Comparison of ENCODE assay signal across 8 cellular contexts in the genomic region with DNA sequence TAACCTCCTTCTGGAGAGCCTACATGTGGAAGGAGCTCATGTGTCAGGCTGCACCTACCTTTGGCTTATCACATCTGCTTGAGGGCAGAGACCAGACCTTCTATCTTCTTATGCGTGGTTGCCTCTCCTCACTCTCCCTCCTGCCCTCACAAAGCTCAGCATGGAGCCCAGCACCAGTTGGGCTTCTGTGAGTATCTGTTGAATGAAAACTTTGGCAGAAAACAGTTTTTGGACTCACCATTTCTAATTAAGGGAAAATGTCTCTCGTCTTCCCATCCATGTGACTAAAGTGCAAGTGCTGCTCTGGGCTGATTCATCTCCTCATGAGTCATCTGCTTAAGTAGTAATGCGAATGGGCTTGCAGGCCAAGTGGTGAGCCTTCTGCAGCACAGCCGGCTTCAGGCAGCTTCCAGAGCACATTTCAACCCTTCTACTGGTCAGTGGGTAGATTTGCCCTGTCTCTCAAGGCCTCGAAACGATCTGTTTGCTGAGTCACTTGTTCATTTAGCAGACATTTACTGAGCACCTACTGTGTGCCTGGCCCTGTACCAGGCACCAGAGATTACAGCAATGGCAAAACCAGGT.
DNase-seq lines count a peak whose midpoint lies in the region; ATAC-seq and TF ChIP-seq lines count a peak whose summit lies in the region.

No MANE protein-coding gene starts in this region.

- H3K27me3 ChIP-seq in naive thymus-derived CD4-positive, alpha-beta T cell (ENCODE audit: control insufficient read depth in 2 of 2, insufficient read depth in 2 of 2, low read length in 2 of 2), result no peaks in the 10 kb centered on the region

- TF ChIP-seq CTCF in cardiac fibroblast (IDR thresholded peaks at IDR 0.05; ENCODE audit: low read depth, low read length), result no peak

- no peak overlapping the region for H3K27ac Mint-ChIP-seq in naive thymus-derived CD4-positive, alpha-beta T cell

- peaks cover 0 to 8% (median 0%) of the 10 kb centered on the region in 7 donors for H3K4me1 Mint-ChIP-seq in naive thymus-derived CD4-positive, alpha-beta T cell

- H3K9me3 Mint-ChIP-seq in naive thymus-derived CD4-positive, alpha-beta T cell, result no peaks in the 10 kb centered on the region

- peak; percentile 50 for ATAC-seq in naive thymus-derived CD4-positive, alpha-beta T cell
- no peak for ATAC-seq in HG02884 (IDR thresholded peaks at IDR 0.05; ENCODE audit: unreplicated experiment)
- no peak for ATAC-seq in GM19023 (IDR thresholded peaks at IDR 0.05; ENCODE audit: unreplicated experiment)

- no peak overlapping the region for H3K27ac ChIP-seq in naive thymus-derived CD4-positive, alpha-beta T cell (ENCODE audit: low read depth, low read length)

- no peaks in the 10 kb centered on the region for H3K4me1 ChIP-seq in naive thymus-derived CD4-positive, alpha-beta T cell (ENCODE audit: control insufficient read depth in 2 of 2, insufficient read depth in 2 of 2, low read length in 2 of 2)

- no peaks in the 10 kb centered on the region for H3K9me3 ChIP-seq in naive thymus-derived CD4-positive, alpha-beta T cell (ENCODE audit: control insufficient read depth in 2 of 3, low read length in 3 of 3)

- in situ Hi-C loops in Caki2 (cut with HindIII; ENCODE audit: low pct_unique_long_range_greater_than_20kb, low sequenced_read_pairs), result no loop called here

- no peaks in the 10 kb centered on the region for H3K36me3 Mint-ChIP-seq in naive thymus-derived CD4-positive, alpha-beta T cell

- DNase-seq in Caki2 (ENCODE audit: low read depth) (peak; percentile 79), LoVo (ENCODE audit: low spot score) (peak; percentile 74), cardiac fibroblast (ENCODE audit: low read depth in 2 of 2) (peak; percentile 93 to 96), RPMI8226 (no peak), NCI-H526 (lab: John Stamatoyannopoulos, UW) (no peak)
- no peak for DNase-seq in naive thymus-derived CD4-positive, alpha-beta T cell

- POLR2A ChIA-PET in naive thymus-derived CD4-positive, alpha-beta T cell (lab: Charles Lee), result no interaction called here

- intact Hi-C loops in naive thymus-derived CD4-positive, alpha-beta T cell (cut with micrococcal nuclease), result no loop called here

- H3K36me3 ChIP-seq in naive thymus-derived CD4-positive, alpha-beta T cell (ENCODE audit: control insufficient read depth in 2 of 3, insufficient read depth in 3 of 3, low read length in 3 of 3), result no peaks in the 10 kb centered on the region

- H3K4me3 ChIP-seq in cardiac fibroblast (replicated peaks in 1 of 2; ENCODE audit: low read depth in 2 of 2, low read length in 2 of 2), result no peak overlapping the region
- H3K4me3 ChIP-seq in naive thymus-derived CD4-positive, alpha-beta T cell (ENCODE audit: low read length), result no peak overlapping the region

- H3K4me3 Mint-ChIP-seq in naive thymus-derived CD4-positive, alpha-beta T cell, result no peak overlapping the region

- CTCF ChIA-PET in naive thymus-derived CD4-positive, alpha-beta T cell (lab: Charles Lee), result interaction anchor here (0.9 kb wide), 1 partner anchor 28 kb away, joined by 4 read pairs; no protein-coding TSS in a partner anchor

- peaks cover 0 to 5% (median 0%) of the 10 kb centered on the region in 5 donors for H3K27me3 Mint-ChIP-seq in naive thymus-derived CD4-positive, alpha-beta T cell

Comparison
In these comparisons a context has a peak if more than half of its experiments do, and no peak if none do; other contexts are left out.
1. DNase-seq: peak in Caki2 (single experiment), LoVo (single experiment) and cardiac fibroblast (2 of 2); none in naive thymus-derived CD4-positive, alpha-beta T cell (0 of 9), RPMI8226 (single experiment) and NCI-H526 (0 of 2).